In the genomic region with DNA sequence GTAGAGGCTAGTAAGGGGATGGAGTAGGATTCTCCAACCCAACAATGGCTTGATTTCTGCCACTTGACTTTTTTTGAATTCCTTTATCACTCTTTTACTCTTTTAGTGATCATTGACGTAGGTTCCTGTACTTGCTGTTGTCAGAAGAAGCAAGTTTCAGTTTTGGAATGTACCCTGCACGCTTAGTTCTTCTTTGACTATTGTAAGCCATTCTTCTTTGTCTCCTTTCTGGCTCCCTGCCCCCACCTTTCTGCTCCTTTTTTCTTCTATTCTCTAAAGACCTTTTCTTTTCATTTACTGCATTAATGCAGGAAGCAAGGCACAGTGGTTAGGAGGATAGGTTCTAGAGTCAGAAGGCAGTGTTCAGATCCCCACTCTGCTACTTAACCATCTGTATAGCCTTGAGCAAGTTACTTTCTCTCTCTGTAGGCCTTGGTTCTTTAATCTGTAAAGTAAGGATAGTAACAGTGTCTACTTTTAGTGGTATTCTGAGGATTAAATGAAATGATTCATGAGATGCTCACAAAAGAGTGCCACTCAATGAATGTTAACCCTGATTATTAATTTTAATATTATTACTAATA, we compare ENCODE assay signal across 1 cellular context.
TF ChIP-seq lines count a peak whose summit lies in the region.

No MANE protein-coding gene starts in this region.

TF ChIP-seq in HepG2, 621 proteins besides CTCF, POLR2A, EP300 and RAD21 (continued from another document):
- TF ChIP-seq ZNF547 (CRISPR knock-in tag; IDR thresholded peaks at IDR 0.05) (no peak), ZBTB42 (CRISPR knock-in tag; IDR thresholded peaks at IDR 0.05) (no peak), CREM (IDR thresholded peaks at IDR 0.05) (no peak), CREM (CRISPR knock-in tag; IDR thresholded peaks at IDR 0.05) (no peak), ZNF761 (CRISPR knock-in tag; conservative IDR thresholded peaks at IDR 0.05) (no peak), ZNF891 (CRISPR knock-in tag; IDR thresholded peaks at IDR 0.05) (no peak), KAT2B (IDR thresholded peaks at IDR 0.05; ENCODE audit: borderline replicate concordance, low read depth, low read length) (no peak), RFXAP (CRISPR knock-in tag; IDR thresholded peaks at IDR 0.05; ENCODE audit: borderline replicate concordance) (no peak), ZNF34 (CRISPR knock-in tag; IDR thresholded peaks at IDR 0.05; ENCODE audit: borderline replicate concordance) (no peak), MTA3 (CRISPR knock-in tag; IDR thresholded peaks at IDR 0.05) (no peak), KAT7 (CRISPR knock-in tag; IDR thresholded peaks at IDR 0.05; ENCODE audit: borderline replicate concordance) (no peak), ZFAT (CRISPR knock-in tag; conservative IDR thresholded peaks at IDR 0.05) (no peak), ZBTB7B (CRISPR knock-in tag; IDR thresholded peaks at IDR 0.05) (no peak)
- TF ChIP-seq, protein P1, sequence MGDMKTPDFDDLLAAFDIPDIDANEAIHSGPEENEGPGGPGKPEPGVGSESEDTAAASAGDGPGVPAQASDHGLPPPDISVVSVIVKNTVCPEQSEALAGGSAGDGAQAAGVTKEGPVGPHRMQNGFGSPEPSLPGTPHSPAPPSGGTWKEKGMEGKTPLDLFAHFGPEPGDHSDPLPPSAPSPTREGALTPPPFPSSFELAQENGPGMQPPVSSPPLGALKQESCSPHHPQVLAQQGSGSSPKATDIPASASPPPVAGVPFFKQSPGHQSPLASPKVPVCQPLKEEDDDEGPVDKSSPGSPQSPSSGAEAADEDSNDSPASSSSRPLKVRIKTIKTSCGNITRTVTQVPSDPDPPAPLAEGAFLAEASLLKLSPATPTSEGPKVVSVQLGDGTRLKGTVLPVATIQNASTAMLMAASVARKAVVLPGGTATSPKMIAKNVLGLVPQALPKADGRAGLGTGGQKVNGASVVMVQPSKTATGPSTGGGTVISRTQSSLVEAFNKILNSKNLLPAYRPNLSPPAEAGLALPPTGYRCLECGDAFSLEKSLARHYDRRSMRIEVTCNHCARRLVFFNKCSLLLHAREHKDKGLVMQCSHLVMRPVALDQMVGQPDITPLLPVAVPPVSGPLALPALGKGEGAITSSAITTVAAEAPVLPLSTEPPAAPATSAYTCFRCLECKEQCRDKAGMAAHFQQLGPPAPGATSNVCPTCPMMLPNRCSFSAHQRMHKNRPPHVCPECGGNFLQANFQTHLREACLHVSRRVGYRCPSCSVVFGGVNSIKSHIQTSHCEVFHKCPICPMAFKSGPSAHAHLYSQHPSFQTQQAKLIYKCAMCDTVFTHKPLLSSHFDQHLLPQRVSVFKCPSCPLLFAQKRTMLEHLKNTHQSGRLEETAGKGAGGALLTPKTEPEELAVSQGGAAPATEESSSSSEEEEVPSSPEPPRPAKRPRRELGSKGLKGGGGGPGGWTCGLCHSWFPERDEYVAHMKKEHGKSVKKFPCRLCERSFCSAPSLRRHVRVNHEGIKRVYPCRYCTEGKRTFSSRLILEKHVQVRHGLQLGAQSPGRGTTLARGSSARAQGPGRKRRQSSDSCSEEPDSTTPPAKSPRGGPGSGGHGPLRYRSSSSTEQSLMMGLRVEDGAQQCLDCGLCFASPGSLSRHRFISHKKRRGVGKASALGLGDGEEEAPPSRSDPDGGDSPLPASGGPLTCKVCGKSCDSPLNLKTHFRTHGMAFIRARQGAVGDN (CRISPR knock-in tag; IDR thresholded peaks at IDR 0.05), result no peak
- TF ChIP-seq, protein P2, sequence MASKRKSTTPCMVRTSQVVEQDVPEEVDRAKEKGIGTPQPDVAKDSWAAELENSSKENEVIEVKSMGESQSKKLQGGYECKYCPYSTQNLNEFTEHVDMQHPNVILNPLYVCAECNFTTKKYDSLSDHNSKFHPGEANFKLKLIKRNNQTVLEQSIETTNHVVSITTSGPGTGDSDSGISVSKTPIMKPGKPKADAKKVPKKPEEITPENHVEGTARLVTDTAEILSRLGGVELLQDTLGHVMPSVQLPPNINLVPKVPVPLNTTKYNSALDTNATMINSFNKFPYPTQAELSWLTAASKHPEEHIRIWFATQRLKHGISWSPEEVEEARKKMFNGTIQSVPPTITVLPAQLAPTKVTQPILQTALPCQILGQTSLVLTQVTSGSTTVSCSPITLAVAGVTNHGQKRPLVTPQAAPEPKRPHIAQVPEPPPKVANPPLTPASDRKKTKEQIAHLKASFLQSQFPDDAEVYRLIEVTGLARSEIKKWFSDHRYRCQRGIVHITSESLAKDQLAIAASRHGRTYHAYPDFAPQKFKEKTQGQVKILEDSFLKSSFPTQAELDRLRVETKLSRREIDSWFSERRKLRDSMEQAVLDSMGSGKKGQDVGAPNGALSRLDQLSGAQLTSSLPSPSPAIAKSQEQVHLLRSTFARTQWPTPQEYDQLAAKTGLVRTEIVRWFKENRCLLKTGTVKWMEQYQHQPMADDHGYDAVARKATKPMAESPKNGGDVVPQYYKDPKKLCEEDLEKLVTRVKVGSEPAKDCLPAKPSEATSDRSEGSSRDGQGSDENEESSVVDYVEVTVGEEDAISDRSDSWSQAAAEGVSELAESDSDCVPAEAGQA (IDR thresholded peaks at IDR 0.05; ENCODE audit: low read depth), result no peak
- TF ChIP-seq, protein P2 (CRISPR knock-in tag; IDR thresholded peaks at IDR 0.05; ENCODE audit: borderline replicate concordance), result no peak
- TF ChIP-seq, protein P3, sequence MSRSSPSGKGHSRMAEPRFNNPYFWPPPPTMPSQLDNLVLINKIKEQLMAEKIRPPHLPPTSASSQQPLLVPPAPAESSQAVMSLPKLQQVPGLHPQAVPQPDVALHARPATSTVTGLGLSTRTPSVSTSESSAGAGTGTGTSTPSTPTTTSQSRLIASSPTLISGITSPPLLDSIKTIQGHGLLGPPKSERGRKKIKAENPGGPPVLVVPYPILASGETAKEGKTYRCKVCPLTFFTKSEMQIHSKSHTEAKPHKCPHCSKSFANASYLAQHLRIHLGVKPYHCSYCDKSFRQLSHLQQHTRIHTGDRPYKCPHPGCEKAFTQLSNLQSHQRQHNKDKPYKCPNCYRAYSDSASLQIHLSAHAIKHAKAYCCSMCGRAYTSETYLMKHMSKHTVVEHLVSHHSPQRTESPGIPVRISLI (CRISPR knock-in tag; IDR thresholded peaks at IDR 0.05; ENCODE audit: borderline replicate concordance), result no peak
